8 cellular contexts compared by ENCODE assay signal in the genomic region with DNA sequence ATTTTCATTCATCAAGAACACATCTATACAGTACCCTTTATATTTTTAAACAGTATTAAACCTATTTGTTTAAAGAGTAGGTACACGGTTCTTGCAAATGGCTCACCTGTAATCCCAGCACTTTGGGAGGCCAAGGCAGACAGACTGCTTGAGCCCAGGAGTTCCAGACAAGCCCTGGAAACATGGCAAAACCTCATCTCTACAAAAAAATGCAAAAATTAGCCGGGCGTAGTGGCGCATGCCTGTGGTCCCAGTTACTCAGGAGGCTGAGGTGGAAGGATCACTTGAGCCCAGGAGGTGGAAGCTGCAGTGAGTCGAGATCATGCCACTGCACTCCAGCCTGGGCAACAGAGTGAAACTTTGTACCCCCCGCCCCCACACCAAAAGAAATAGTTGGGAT. TPM values are rescaled to one million over a fixed set of nuclear protein-coding genes. Genes with fewer than 3 reads are reported as not detected.
DNase-seq lines count a peak whose midpoint lies in the region; ATAC-seq and TF ChIP-seq lines count a peak whose summit lies in the region.
"Not testable (repeated sequence)": the region's sequence is repeated elsewhere in the genome, so short reads cannot be mapped to it uniquely, and the experiment has no call there.

No MANE protein-coding gene starts in this region.

- peak overlapping the region; percentile 21 to 49 (median 34) for H3K27ac Mint-ChIP-seq in CD4-positive, CD25-positive, alpha-beta regulatory T cell
- not testable (repeated sequence) for H3K27ac Mint-ChIP-seq in central memory CD8-positive, alpha-beta T cell (ENCODE audit: low read depth)
- H3K27ac Mint-ChIP-seq in nephron: peak overlapping the region; percentile 79 to 99 (median 85)

- peaks cover 24% of the 10 kb centered on the region for H3K4me1 ChIP-seq in CD4-positive, CD25-positive, alpha-beta regulatory T cell (ENCODE audit: control insufficient read depth, insufficient read depth, low read length, poor library complexity, severe bottlenecking)
- H3K4me1 ChIP-seq in iPS-15b (ENCODE audit: control insufficient read depth, insufficient read depth, low read length): peaks cover 17% of the 10 kb centered on the region
- H3K4me1 ChIP-seq in skeletal muscle tissue (ENCODE audit: control insufficient read depth in 3 of 3, insufficient read depth in 3 of 3, low read length in 3 of 3): peaks cover 43 to 71% (median 51%) of the 10 kb centered on the region in 3 donors
- H3K4me1 ChIP-seq in uterus: not testable (repeated sequence)

- not testable (repeated sequence) for TF ChIP-seq CTCF in nephron (IDR thresholded peaks at IDR 0.05; ENCODE audit: unreplicated experiment in 3 of 3); uterus (IDR thresholded peaks at IDR 0.05)

- not testable (repeated sequence) for H3K27me3 ChIP-seq in CD4-positive, CD25-positive, alpha-beta regulatory T cell (ENCODE audit: control insufficient read depth, insufficient read depth, low read length); skeletal muscle tissue (ENCODE audit: control insufficient read depth in 3 of 3, insufficient read depth in 3 of 3, low read length in 3 of 3); uterus
- H3K27me3 ChIP-seq in iPS-15b (ENCODE audit: control insufficient read depth, insufficient read depth, low read length): peaks cover 22% of the 10 kb centered on the region

- DNase-seq in CD4-positive, CD25-positive, alpha-beta regulatory T cell; activated T-cell treated with anti-CD3 and anti-CD28 coated beads, Interleukin-2, amount 50 U/mL, for 4 hours; central memory CD8-positive, alpha-beta T cell (ENCODE audit: low spot score in 2 of 2); uterus: not testable (repeated sequence)
- DNase-seq in M059J (ENCODE audit: low read depth): peak; percentile 16

- ATAC-seq in CD4-positive, CD25-positive, alpha-beta regulatory T cell (ENCODE audit: low read depth in 2 of 2); activated T-cell treated with anti-CD3 and anti-CD28 coated beads, Interleukin-2, amount 50 U/mL, for 4 hours; central memory CD8-positive, alpha-beta T cell (replicated peaks; ENCODE audit: extremely low read depth, poor library complexity, severe bottlenecking): not testable (repeated sequence)

- intact Hi-C loops in uterus (cut with DNase I; ENCODE audit: low total_unique reads): not testable (repeated sequence)

- not testable (repeated sequence) for H3K36me3 Mint-ChIP-seq in CD4-positive, CD25-positive, alpha-beta regulatory T cell; activated T-cell treated with anti-CD3 and anti-CD28 coated beads, Interleukin-2, amount 50 U/mL, for 4 hours (ENCODE audit: insufficient read depth); nephron (ENCODE audit: low read depth)
- peaks cover 11% of the 10 kb centered on the region for H3K36me3 Mint-ChIP-seq in central memory CD8-positive, alpha-beta T cell (ENCODE audit: insufficient read depth)

- peak overlapping the region; percentile 72 to 92 (median 89) for H3K4me3 Mint-ChIP-seq in CD4-positive, CD25-positive, alpha-beta regulatory T cell
- H3K4me3 Mint-ChIP-seq in activated T-cell treated with anti-CD3 and anti-CD28 coated beads, Interleukin-2, amount 50 U/mL, for 4 hours: peak overlapping the region; percentile 55
- H3K4me3 Mint-ChIP-seq in central memory CD8-positive, alpha-beta T cell: peak overlapping the region; percentile 73
- H3K4me3 Mint-ChIP-seq in nephron: peak overlapping the region; percentile 78 to 85 (median 84)

- peaks cover 0 to 28% (median 15%) of the 10 kb centered on the region in 4 donors for H3K4me1 Mint-ChIP-seq in CD4-positive, CD25-positive, alpha-beta regulatory T cell
- H3K4me1 Mint-ChIP-seq in activated T-cell treated with anti-CD3 and anti-CD28 coated beads, Interleukin-2, amount 50 U/mL, for 4 hours (ENCODE audit: low read depth): peaks cover 23% of the 10 kb centered on the region
- peaks cover 23% of the 10 kb centered on the region for H3K4me1 Mint-ChIP-seq in central memory CD8-positive, alpha-beta T cell
- H3K4me1 Mint-ChIP-seq in nephron: peaks cover 57% of the 10 kb centered on the region

- H3K27me3 Mint-ChIP-seq in CD4-positive, CD25-positive, alpha-beta regulatory T cell; activated T-cell treated with anti-CD3 and anti-CD28 coated beads, Interleukin-2, amount 50 U/mL, for 4 hours (ENCODE audit: low read depth); central memory CD8-positive, alpha-beta T cell; nephron (ENCODE audit: low read depth): not testable (repeated sequence)

- not testable (repeated sequence) for H3K27ac ChIP-seq in CD4-positive, CD25-positive, alpha-beta regulatory T cell (ENCODE audit: insufficient read depth, low read length, poor library complexity, severe bottlenecking)
- H3K27ac ChIP-seq in skeletal muscle tissue (ENCODE audit: low read depth, low read length): peak overlapping the region; percentile 89
- H3K27ac ChIP-seq in uterus: peak overlapping the region; percentile 95 to 99

- not testable (repeated sequence) for H3K9me3 Mint-ChIP-seq in CD4-positive, CD25-positive, alpha-beta regulatory T cell; activated T-cell treated with anti-CD3 and anti-CD28 coated beads, Interleukin-2, amount 50 U/mL, for 4 hours; central memory CD8-positive, alpha-beta T cell; nephron

- H3K36me3 ChIP-seq in CD4-positive, CD25-positive, alpha-beta regulatory T cell (ENCODE audit: control insufficient read depth, insufficient read depth, low read length); iPS-15b (ENCODE audit: control insufficient read depth, insufficient read depth, low read length); skeletal muscle tissue (ENCODE audit: control insufficient read depth in 3 of 3, insufficient read depth in 3 of 3, low read length in 3 of 3); uterus: not testable (repeated sequence)

- H3K4me3 ChIP-seq in CD4-positive, CD25-positive, alpha-beta regulatory T cell (ENCODE audit: low read depth, low read length); skeletal muscle tissue (ENCODE audit: low read length in 3 of 3); uterus: not testable (repeated sequence)
- peak overlapping the region; percentile 55 for H3K4me3 ChIP-seq in iPS-15b (ENCODE audit: low read depth, low read length)

- H3K9me3 ChIP-seq in CD4-positive, CD25-positive, alpha-beta regulatory T cell (ENCODE audit: control insufficient read depth in 2 of 2, low read length in 2 of 2); iPS-15b (ENCODE audit: control insufficient read depth, insufficient read depth, low read length); skeletal muscle tissue (ENCODE audit: control insufficient read depth in 3 of 3, low read length in 3 of 3); uterus: not testable (repeated sequence)

- not testable (repeated sequence) for TF ChIP-seq POLR2A in uterus (IDR thresholded peaks at IDR 0.05)

- H3K9ac ChIP-seq in iPS-15b (ENCODE audit: low read depth, low read length); skeletal muscle tissue (ENCODE audit: low read depth in 1 of 3, low read length in 3 of 3): not testable (repeated sequence)

RNA-seq across cellular contexts. Expression of a gene that starts 1.8 kb away (rescaled TPM):
- 1.8 TPM for total RNA-seq in CD4-positive, CD25-positive, alpha-beta regulatory T cell
- polyA plus RNA-seq in CD4-positive, CD25-positive, alpha-beta regulatory T cell: under 1 TPM; 0.25 to 0.94 (median 0.66) TPM
- 9.8 and 18.2 TPM in 2 replicates for total RNA-seq in M059J (2014; rRNA removed; shearing (Covaris generic))
- total RNA-seq in activated T-cell treated with anti-CD3 and anti-CD28 coated beads, Interleukin-2, amount 50 U/mL, for 4 hours: under 1 TPM; 0.26 to 0.92 (median 0.63) TPM
- total RNA-seq in skeletal muscle tissue (20.9 TPM), uterus (100 to 1,000 TPM in 1 of 4 donors, 10 to 100 TPM in 3; 32.8 to 122 (median 37.7) TPM)
